Comparison of ENCODE assay signal across 2 cellular contexts in genomic region chr12:6294156-6294532, GRCh38.
TF ChIP-seq lines count a peak whose summit lies in the region.

No MANE protein-coding gene starts in this region.

TF ChIP-seq in HEK293, 187 proteins besides CTCF, POLR2A, EP300 and RAD21:
- TF ChIP-seq MEIS1 (CRISPR knock-in tag; IDR thresholded peaks at IDR 0.05; ENCODE audit: borderline replicate concordance) (no peak), HOXD13 (CRISPR knock-in tag; IDR thresholded peaks at IDR 0.05; ENCODE audit: borderline replicate concordance) (no peak), ZNF133 (tag by site-specific recombination; IDR thresholded peaks at IDR 0.05) (no peak), ZNF639 (tag by site-specific recombination; IDR thresholded peaks at IDR 0.05) (no peak), ZNF211 (tag by site-specific recombination; IDR thresholded peaks at IDR 0.05; ENCODE audit: low read depth) (no peak), GLI4 (tag by site-specific recombination; IDR thresholded peaks at IDR 0.05) (no peak), PRDM1 (tag by site-specific recombination; IDR thresholded peaks at IDR 0.05) (peak; percentile 64), ZNF366 (tag by site-specific recombination; conservative IDR thresholded peaks at IDR 0.05) (peak; percentile 98), TCF7L2 (IDR thresholded peaks at IDR 0.05; ENCODE audit: borderline replicate concordance, low read depth, low read length) (no peak), ZNF830 (tag by site-specific recombination; IDR thresholded peaks at IDR 0.05; ENCODE audit: low read depth) (no peak), ZNF155 (tag by site-specific recombination; IDR thresholded peaks at IDR 0.05) (no peak)
- TF ChIP-seq, protein P1, sequence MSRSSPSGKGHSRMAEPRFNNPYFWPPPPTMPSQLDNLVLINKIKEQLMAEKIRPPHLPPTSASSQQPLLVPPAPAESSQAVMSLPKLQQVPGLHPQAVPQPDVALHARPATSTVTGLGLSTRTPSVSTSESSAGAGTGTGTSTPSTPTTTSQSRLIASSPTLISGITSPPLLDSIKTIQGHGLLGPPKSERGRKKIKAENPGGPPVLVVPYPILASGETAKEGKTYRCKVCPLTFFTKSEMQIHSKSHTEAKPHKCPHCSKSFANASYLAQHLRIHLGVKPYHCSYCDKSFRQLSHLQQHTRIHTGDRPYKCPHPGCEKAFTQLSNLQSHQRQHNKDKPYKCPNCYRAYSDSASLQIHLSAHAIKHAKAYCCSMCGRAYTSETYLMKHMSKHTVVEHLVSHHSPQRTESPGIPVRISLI (tag by site-specific recombination; IDR thresholded peaks at IDR 0.05), result peak; percentile 75; the same call in 1 of the 2 replicates

TF ChIP-seq in K562, 482 proteins besides CTCF, POLR2A, EP300 and RAD21:
- TF ChIP-seq ELK3 (CRISPR knock-in tag; IDR thresholded peaks at IDR 0.05), result no peak
- no peak for TF ChIP-seq MCM3 (IDR thresholded peaks at IDR 0.05)
- no peak for TF ChIP-seq ZNF197 (CRISPR knock-in tag; IDR thresholded peaks at IDR 0.05; ENCODE audit: low read depth)
- TF ChIP-seq, protein P2, sequence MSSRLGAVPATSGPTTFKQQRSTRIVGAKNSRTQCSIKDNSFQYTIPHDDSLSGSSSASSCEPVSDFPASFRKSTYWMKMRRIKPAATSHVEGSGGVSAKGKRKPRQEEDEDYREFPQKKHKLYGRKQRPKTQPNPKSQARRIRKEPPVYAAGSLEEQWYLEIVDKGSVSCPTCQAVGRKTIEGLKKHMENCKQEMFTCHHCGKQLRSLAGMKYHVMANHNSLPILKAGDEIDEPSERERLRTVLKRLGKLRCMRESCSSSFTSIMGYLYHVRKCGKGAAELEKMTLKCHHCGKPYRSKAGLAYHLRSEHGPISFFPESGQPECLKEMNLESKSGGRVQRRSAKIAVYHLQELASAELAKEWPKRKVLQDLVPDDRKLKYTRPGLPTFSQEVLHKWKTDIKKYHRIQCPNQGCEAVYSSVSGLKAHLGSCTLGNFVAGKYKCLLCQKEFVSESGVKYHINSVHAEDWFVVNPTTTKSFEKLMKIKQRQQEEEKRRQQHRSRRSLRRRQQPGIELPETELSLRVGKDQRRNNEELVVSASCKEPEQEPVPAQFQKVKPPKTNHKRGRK (tag; IDR thresholded peaks at IDR 0.05), result 0 out of 2 replicates have a peak, but pooled peaks have one; percentile 37
- no peak for TF ChIP-seq ZNF407 (IDR thresholded peaks at IDR 0.05; ENCODE audit: low read depth)
